8 cellular contexts compared by ENCODE assay signal in genomic region chr9:36399980-36400331, GRCh38. TPM values are rescaled to one million over a fixed set of nuclear protein-coding genes. Genes with fewer than 3 reads are reported as not detected.
DNase-seq lines count a peak whose midpoint lies in the region; ATAC-seq and TF ChIP-seq lines count a peak whose summit lies in the region.

TSS of gene RNF38 (minus strand) at chr9:36400269. CDS start at chr9:36400108, 161 bp downstream.

- H3K4me1 Mint-ChIP-seq in stimulated activated memory B cell treated with anti-CD40 and anti-IgM and Interleukin-4, amounts not matched to agents 10 μg/mL and 1 μg/mL and 100 μg/mL, for 72 hours: peaks cover 48% of the 10 kb centered on the region

- no peaks in the 10 kb centered on the region for H3K36me3 Mint-ChIP-seq in stimulated activated memory B cell treated with anti-CD40 and anti-IgM and Interleukin-4, amounts not matched to agents 10 μg/mL and 1 μg/mL and 100 μg/mL, for 72 hours

- H3K4me3 Mint-ChIP-seq in stimulated activated memory B cell treated with anti-CD40 and anti-IgM and Interleukin-4, amounts not matched to agents 10 μg/mL and 1 μg/mL and 100 μg/mL, for 72 hours: peak within 1 kb of the TSS; percentile 89

- no peaks in the 10 kb centered on the region for H3K27me3 Mint-ChIP-seq in stimulated activated memory B cell treated with anti-CD40 and anti-IgM and Interleukin-4, amounts not matched to agents 10 μg/mL and 1 μg/mL and 100 μg/mL, for 72 hours

- in situ Hi-C loops in astrocyte of the cerebellum (cut with HindIII; ENCODE audit: low sequenced_read_pairs): no loop called here
- in situ Hi-C loops in ACHN (cut with HindIII; ENCODE audit: low pct_ligation_motif_present, low pct_unique_long_range_greater_than_20kb, low sequenced_read_pairs): no loop called here

- H3K27ac Mint-ChIP-seq in stimulated activated memory B cell treated with anti-CD40 and anti-IgM and Interleukin-4, amounts not matched to agents 10 μg/mL and 1 μg/mL and 100 μg/mL, for 72 hours: peak within 1 kb of the TSS; percentile 91

- H3K4me3 ChIP-seq in astrocyte of the cerebellum (ENCODE audit: low read depth, low read length): peak within 1 kb of the TSS; percentile 70
- H3K4me3 ChIP-seq in iPS-18c (ENCODE audit: insufficient read depth, low read depth, low read length): peak within 1 kb of the TSS; percentile 78

- peak in 2 of 3 donors; percentile 9 to 13 for DNase-seq in stimulated activated CD4-positive, alpha-beta T cell treated with anti-CD3 and anti-CD28 coated beads, TNF-alpha, amount 100 ng/mL, for 1 hour (ENCODE audit: low read depth in 3 of 3, low spot score in 1 of 3)
- no peak for DNase-seq in stimulated activated CD4-positive, alpha-beta T cell treated with anti-CD3 and anti-CD28 coated beads, Interleukin-2, amount 100 ng/mL, for 48 hours
- DNase-seq in astrocyte of the cerebellum (ENCODE audit: low read depth): no peak
- DNase-seq in HT-29 (ENCODE audit: low spot score): no peak
- DNase-seq in ACHN: no peak

- H3K9me3 Mint-ChIP-seq in stimulated activated memory B cell treated with anti-CD40 and anti-IgM and Interleukin-4, amounts not matched to agents 10 μg/mL and 1 μg/mL and 100 μg/mL, for 72 hours: no peaks in the 10 kb centered on the region

- H3K9me3 ChIP-seq in iPS-18c (ENCODE audit: control insufficient read depth, insufficient read depth, low read length): no peaks in the 10 kb centered on the region

- no peak for TF ChIP-seq CTCF in astrocyte of the cerebellum (IDR thresholded peaks at IDR 0.05; ENCODE audit: low read depth, low read length, missing control alignments)

- no peak for ATAC-seq in stimulated activated memory B cell treated with anti-CD40 and anti-IgM and Interleukin-4, amounts not matched to agents 10 μg/mL and 1 μg/mL and 100 μg/mL, for 72 hours
- ATAC-seq in HG03139 (IDR thresholded peaks at IDR 0.05; ENCODE audit: unreplicated experiment): no peak

RNA-seq across cellular contexts. Expression of gene RNF38, which starts in this region (rescaled TPM):
- total RNA-seq in HT-29 (2014; rRNA removed; shearing (Covaris generic)): 3.8 and 3.9 TPM in 2 replicates

Comparison
In these comparisons a context has a peak if more than half of its experiments do, and no peak if none do; other contexts are left out.
1. DNase-seq: peak in stimulated activated CD4-positive, alpha-beta T cell treated with anti-CD3 and anti-CD28 coated beads, TNF-alpha, amount 100 ng/mL, for 1 hour (2 of 3); none in stimulated activated CD4-positive, alpha-beta T cell treated with anti-CD3 and anti-CD28 coated beads, Interleukin-2, amount 100 ng/mL, for 48 hours (0 of 2), astrocyte of the cerebellum (single experiment), HT-29 (single experiment) and ACHN (single experiment).